8 cellular contexts compared by ENCODE assay signal in the genomic region with DNA sequence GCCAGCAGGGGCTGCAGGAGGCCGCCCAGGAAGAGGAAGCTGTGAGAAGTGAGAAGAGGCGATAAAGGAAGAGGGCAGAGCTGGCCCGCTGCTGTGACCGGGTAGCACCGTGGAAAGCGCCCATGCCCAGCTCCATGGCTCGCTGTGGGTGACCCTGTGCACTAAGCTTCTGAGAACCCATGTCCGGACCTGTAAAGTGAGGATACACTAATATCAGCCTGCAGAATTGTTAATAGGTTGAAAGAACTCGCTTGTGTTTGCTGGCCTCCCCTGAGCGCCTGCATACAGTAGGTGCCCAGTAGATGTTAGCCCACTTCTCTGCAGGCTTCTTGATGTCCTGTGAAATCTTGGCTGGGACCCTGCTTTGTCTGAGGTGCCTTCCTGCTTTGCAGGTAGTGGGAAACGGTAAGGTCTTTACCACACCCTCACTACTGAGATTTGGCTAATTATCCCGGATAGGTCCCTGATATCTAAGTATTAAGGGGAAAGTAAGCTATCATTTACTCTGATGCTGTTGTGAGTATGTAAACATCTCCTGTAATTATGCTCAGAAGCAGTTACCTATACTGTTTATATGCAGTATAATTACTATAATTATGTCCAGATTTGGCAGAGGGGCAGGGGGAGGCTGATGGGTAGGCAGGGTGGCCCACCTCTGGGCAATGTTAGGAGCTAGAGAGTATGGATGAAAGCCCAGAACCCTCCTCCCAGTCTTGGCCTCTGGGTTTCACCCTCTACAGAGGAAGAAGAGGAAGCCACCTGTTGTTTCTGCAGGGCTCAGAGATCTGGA. TPM values are rescaled to one million over a fixed set of nuclear protein-coding genes. Genes with fewer than 3 reads are reported as not detected.
DNase-seq lines count a peak whose midpoint lies in the region; ATAC-seq and TF ChIP-seq lines count a peak whose summit lies in the region.

No MANE protein-coding gene starts in this region.

- peaks cover 10% of the 10 kb centered on the region for H3K27me3 Mint-ChIP-seq in activated T-helper 1 cell treated with anti-CD3 and anti-CD28 coated beads, Interleukin-12 subunit alpha, Interleukin-12 subunit beta, Interleukin-2, Interleukin-4 antibody, amounts not matched to agents 30 ng/mL and 10 ng/mL and 1 ng/mL, durations not matched to agents 14 hours and 24 hours and 36 hours (ENCODE audit: insufficient read depth)
- no peaks in the 10 kb centered on the region for H3K27me3 Mint-ChIP-seq in stimulated activated memory B cell treated with anti-CD40 and anti-IgM and Interleukin-4, amounts not matched to agents 10 μg/mL and 1 μg/mL and 100 μg/mL, for 72 hours

- peak overlapping the region; percentile 85 for H3K4me3 Mint-ChIP-seq in activated T-helper 1 cell treated with anti-CD3 and anti-CD28 coated beads, Interleukin-12 subunit alpha, Interleukin-12 subunit beta, Interleukin-2, Interleukin-4 antibody, amounts not matched to agents 30 ng/mL and 10 ng/mL and 1 ng/mL, durations not matched to agents 14 hours and 24 hours and 36 hours
- H3K4me3 Mint-ChIP-seq in stimulated activated memory B cell treated with anti-CD40 and anti-IgM and Interleukin-4, amounts not matched to agents 10 μg/mL and 1 μg/mL and 100 μg/mL, for 72 hours = peak overlapping the region; percentile 77

- no peak overlapping the region for H3K9ac ChIP-seq in iPS-15b (ENCODE audit: low read depth, low read length)

- H3K36me3 Mint-ChIP-seq in activated T-helper 1 cell treated with anti-CD3 and anti-CD28 coated beads, Interleukin-12 subunit alpha, Interleukin-12 subunit beta, Interleukin-2, Interleukin-4 antibody, amounts not matched to agents 30 ng/mL and 10 ng/mL and 1 ng/mL, durations not matched to agents 14 hours and 24 hours and 36 hours (ENCODE audit: low read depth) = no peaks in the 10 kb centered on the region
- H3K36me3 Mint-ChIP-seq in stimulated activated memory B cell treated with anti-CD40 and anti-IgM and Interleukin-4, amounts not matched to agents 10 μg/mL and 1 μg/mL and 100 μg/mL, for 72 hours = no peaks in the 10 kb centered on the region

- peaks cover 23% of the 10 kb centered on the region for H3K4me1 ChIP-seq in BE2C
- H3K4me1 ChIP-seq in iPS-15b (ENCODE audit: control insufficient read depth, insufficient read depth, low read length) = peaks cover 15% of the 10 kb centered on the region

- DNase-seq in BE2C (no peak), HT-29 (ENCODE audit: low spot score) (peak; percentile 74), DMS 273 (lab: John Stamatoyannopoulos, UW; ENCODE audit: unreplicated experiment) (no peak), epidermal melanocyte (ENCODE audit: insufficient read length, low spot score) (no peak), NCI-H1694 (lab: John Stamatoyannopoulos, UW) (no peak)
- DNase-seq in activated T-helper 1 cell treated with anti-CD3 and anti-CD28 coated beads, Interleukin-12 subunit alpha, Interleukin-12 subunit beta, Interleukin-2, Interleukin-4 antibody, amounts not matched to agents 30 ng/mL and 10 ng/mL and 1 ng/mL, durations not matched to agents 14 hours and 24 hours and 36 hours (ENCODE audit: low spot score) = peak; percentile 29

- peak; percentile 72 for ATAC-seq in stimulated activated memory B cell treated with anti-CD40 and anti-IgM and Interleukin-4, amounts not matched to agents 10 μg/mL and 1 μg/mL and 100 μg/mL, for 72 hours

- H3K36me3 ChIP-seq in BE2C = peaks cover 6% of the 10 kb centered on the region
- no peaks in the 10 kb centered on the region for H3K36me3 ChIP-seq in iPS-15b (ENCODE audit: control insufficient read depth, insufficient read depth, low read length)

- H3K4me1 Mint-ChIP-seq in activated T-helper 1 cell treated with anti-CD3 and anti-CD28 coated beads, Interleukin-12 subunit alpha, Interleukin-12 subunit beta, Interleukin-2, Interleukin-4 antibody, amounts not matched to agents 30 ng/mL and 10 ng/mL and 1 ng/mL, durations not matched to agents 14 hours and 24 hours and 36 hours (ENCODE audit: low read depth) = peaks cover 49% of the 10 kb centered on the region
- peaks cover 30% of the 10 kb centered on the region for H3K4me1 Mint-ChIP-seq in stimulated activated memory B cell treated with anti-CD40 and anti-IgM and Interleukin-4, amounts not matched to agents 10 μg/mL and 1 μg/mL and 100 μg/mL, for 72 hours

- H3K9me3 Mint-ChIP-seq in activated T-helper 1 cell treated with anti-CD3 and anti-CD28 coated beads, Interleukin-12 subunit alpha, Interleukin-12 subunit beta, Interleukin-2, Interleukin-4 antibody, amounts not matched to agents 30 ng/mL and 10 ng/mL and 1 ng/mL, durations not matched to agents 14 hours and 24 hours and 36 hours = no peaks in the 10 kb centered on the region
- H3K9me3 Mint-ChIP-seq in stimulated activated memory B cell treated with anti-CD40 and anti-IgM and Interleukin-4, amounts not matched to agents 10 μg/mL and 1 μg/mL and 100 μg/mL, for 72 hours = no peaks in the 10 kb centered on the region

- intact Hi-C loops in activated T-helper 1 cell treated with anti-CD3 and anti-CD28 coated beads, Interleukin-12 subunit alpha, Interleukin-12 subunit beta, Interleukin-2, Interleukin-4 antibody, amounts not matched to agents 30 ng/mL and 10 ng/mL and 1 ng/mL, durations not matched to agents 14 hours and 24 hours and 36 hours (cut with micrococcal nuclease) = loop anchor here (1.0 kb wide), 1 partner anchor 26 kb away; no protein-coding TSS in a partner anchor

- H3K27ac Mint-ChIP-seq in activated T-helper 1 cell treated with anti-CD3 and anti-CD28 coated beads, Interleukin-12 subunit alpha, Interleukin-12 subunit beta, Interleukin-2, Interleukin-4 antibody, amounts not matched to agents 30 ng/mL and 10 ng/mL and 1 ng/mL, durations not matched to agents 14 hours and 24 hours and 36 hours = peak overlapping the region; percentile 49
- peak overlapping the region; percentile 38 for H3K27ac Mint-ChIP-seq in stimulated activated memory B cell treated with anti-CD40 and anti-IgM and Interleukin-4, amounts not matched to agents 10 μg/mL and 1 μg/mL and 100 μg/mL, for 72 hours

- H3K9me3 ChIP-seq in BE2C (no peaks in the 10 kb centered on the region), iPS-15b (ENCODE audit: control insufficient read depth, insufficient read depth, low read length) (no peaks in the 10 kb centered on the region)

- H3K4me3 ChIP-seq in BE2C (ENCODE audit: low read depth, low read length) = peak overlapping the region; percentile 72
- peak overlapping the region; percentile 59 for H3K4me3 ChIP-seq in iPS-15b (ENCODE audit: low read depth, low read length)

- no peak for TF ChIP-seq CTCF in BE2C (IDR thresholded peaks at IDR 0.05; ENCODE audit: low read depth, low read length)

- H3K27me3 ChIP-seq in BE2C (no peaks in the 10 kb centered on the region), iPS-15b (ENCODE audit: control insufficient read depth, insufficient read depth, low read length) (peaks cover 5% of the 10 kb centered on the region)

RNA-seq across cellular contexts. Expression of a gene that starts 1.2 kb away (rescaled TPM):
- 102 TPM for polyA plus RNA-seq in BE2C (2012; ENCODE audit: insufficient read depth, insufficient read length, low read depth)
- total RNA-seq in HT-29 (2014; rRNA removed; shearing (Covaris generic)) = 28.6 and 33.5 TPM in 2 replicates
- 15.3 and 16.0 TPM in 2 replicates for total RNA-seq in activated T-helper 1 cell treated with anti-CD3 and anti-CD28 coated beads, Interleukin-12 subunit alpha, Interleukin-12 subunit beta, Interleukin-2, Interleukin-4 antibody, amounts not matched to agents 30 ng/mL and 10 ng/mL and 1 ng/mL, durations not matched to agents 14 hours and 24 hours and 36 hours

RNA-seq across cellular contexts. Expression of a gene that starts 46.7 kb away (rescaled TPM):
- polyA plus RNA-seq in BE2C (2012; ENCODE audit: insufficient read depth, insufficient read length, low read depth) = 2,133 TPM
- 2,617 and 2,815 TPM in 2 replicates for total RNA-seq in HT-29 (2014; rRNA removed; shearing (Covaris generic))
- total RNA-seq in activated T-helper 1 cell treated with anti-CD3 and anti-CD28 coated beads, Interleukin-12 subunit alpha, Interleukin-12 subunit beta, Interleukin-2, Interleukin-4 antibody, amounts not matched to agents 30 ng/mL and 10 ng/mL and 1 ng/mL, durations not matched to agents 14 hours and 24 hours and 36 hours = 2,822 and 2,924 TPM in 2 replicates

Comparison
In these comparisons a context has a peak if more than half of its experiments do, and no peak if none do; other contexts are left out.
1. DNase-seq: peak in HT-29 (single experiment) and activated T-helper 1 cell treated with anti-CD3 and anti-CD28 coated beads, Interleukin-12 subunit alpha, Interleukin-12 subunit beta, Interleukin-2, Interleukin-4 antibody, amounts not matched to agents 30 ng/mL and 10 ng/mL and 1 ng/mL, durations not matched to agents 14 hours and 24 hours and 36 hours (single experiment); none in BE2C (single experiment), DMS 273 (single experiment), epidermal melanocyte (single experiment) and NCI-H1694 (single experiment).